Comparison of ENCODE assay signal across 8 cellular contexts in genomic region chr22:38705235-38706100, GRCh38. TPM values are rescaled to one million over a fixed set of nuclear protein-coding genes. Genes with fewer than 3 reads are reported as not detected.
DNase-seq lines count a peak whose midpoint lies in the region; ATAC-seq and TF ChIP-seq lines count a peak whose summit lies in the region.

TSS of gene GTPBP1 (plus strand) at chr22:38705944. CDS start at chr22:38705956, 12 bp downstream.

- H3K4me1 Mint-ChIP-seq in activated CD4-positive, alpha-beta T cell treated with anti-CD3 and anti-CD28 coated beads, Interleukin-2, amount 10 ng/mL, durations not matched to agents 24 days and 14 days, result peaks cover 54% of the 10 kb centered on the region

- H3K27me3 ChIP-seq in BJ (ENCODE audit: control insufficient read depth, insufficient read depth, low read length) (no peaks in the 10 kb centered on the region), colonic mucosa (no peaks in the 10 kb centered on the region), layer of hippocampus (ENCODE audit: control insufficient read depth, insufficient read depth, low read length) (no peaks in the 10 kb centered on the region)

- TF ChIP-seq CTCF in BJ (IDR thresholded peaks at IDR 0.05; ENCODE audit: insufficient read depth, low read depth, low read length), result peak; percentile 16; the same call in 1 of the 2 replicates
- peak; percentile 15 for TF ChIP-seq CTCF in colonic mucosa (IDR thresholded peaks at IDR 0.05)

- peak within 1 kb of the TSS; percentile 75 to 97 for H3K9ac ChIP-seq in colonic mucosa (ENCODE audit: low read depth in 2 of 2, low read length in 2 of 2)

- H3K36me3 Mint-ChIP-seq in activated CD4-positive, alpha-beta T cell treated with anti-CD3 and anti-CD28 coated beads, Interleukin-2, amount 10 ng/mL, durations not matched to agents 24 days and 14 days (ENCODE audit: low read depth), result peaks cover 35% of the 10 kb centered on the region

- ATAC-seq in GM19324 (IDR thresholded peaks at IDR 0.05; ENCODE audit: low FRiP score, unreplicated experiment) (peak; percentile 78), HG03469 (IDR thresholded peaks at IDR 0.05; ENCODE audit: unreplicated experiment) (peak; percentile 54)

- intact Hi-C loops in activated CD4-positive, alpha-beta T cell treated with anti-CD3 and anti-CD28 coated beads, Interleukin-2, amount 10 ng/mL, durations not matched to agents 24 days and 14 days (cut with micrococcal nuclease), result loop anchor here (1.0 to 10.0 kb wide), 3 partner anchors 49 to 409 kb away; partner anchors contain the start of gene DDX17
- intact Hi-C loops in colonic mucosa (cut with DNase I), result no loop called here

- H3K27ac Mint-ChIP-seq in activated CD4-positive, alpha-beta T cell treated with anti-CD3 and anti-CD28 coated beads, Interleukin-2, amount 10 ng/mL, durations not matched to agents 24 days and 14 days, result peak within 1 kb of the TSS; percentile 98

- H3K36me3 ChIP-seq in BJ (ENCODE audit: control insufficient read depth, insufficient read depth, low read length), result no peaks in the 10 kb centered on the region
- H3K36me3 ChIP-seq in colonic mucosa, result no peaks in the 10 kb centered on the region

- H3K4me3 ChIP-seq in BJ (ENCODE audit: low read depth, low read length) (peak within 1 kb of the TSS; percentile 92), colonic mucosa (peak within 1 kb of the TSS; percentile 97)

- POLR2A ChIA-PET in BJ (lab: Charles Lee), result interaction anchor here (0.5 kb wide), 1 partner anchor 10 kb away, joined by 3 read pairs; no protein-coding TSS in a partner anchor

- H3K9me3 ChIP-seq in colonic mucosa, result no peaks in the 10 kb centered on the region

- DNase-seq in BJ (ENCODE audit: low read depth), result peak; percentile 100
- DNase-seq in NCI-H526 treated with DMSO at 0.1 percent for 48 hours (lab: John Stamatoyannopoulos, UW), result peak; percentile 99
- DNase-seq in activated CD4-positive, alpha-beta T cell treated with anti-CD3 and anti-CD28 coated beads, Interleukin-2, amount 10 ng/mL, durations not matched to agents 24 days and 14 days, result peak; percentile 99
- peak; percentile 99 for DNase-seq in colonic mucosa
- DNase-seq in stimulated activated CD4-positive, alpha-beta T cell treated with anti-CD3 and anti-CD28 coated beads, Interleukin-1b, Interleukin-23, amount 100 ng/mL, for 4 hours (ENCODE audit: low read depth in 2 of 2), result peak; percentile 85 to 95

- CTCF ChIA-PET in BJ (lab: Yijun Ruan, JAX), result interaction anchor here (0.7 to 4.0 kb wide), 3 partner anchors 12 to 164 kb away, joined by 3 to 21 read pairs (median 9); partner anchors contain the start of gene TOMM22

- H3K27ac ChIP-seq in colonic mucosa, result peak within 1 kb of the TSS; percentile 98
- H3K27ac ChIP-seq in layer of hippocampus (ENCODE audit: low read depth, low read length), result peak within 1 kb of the TSS; percentile 88

- H3K9me3 Mint-ChIP-seq in activated CD4-positive, alpha-beta T cell treated with anti-CD3 and anti-CD28 coated beads, Interleukin-2, amount 10 ng/mL, durations not matched to agents 24 days and 14 days, result no peaks in the 10 kb centered on the region

- H3K4me1 ChIP-seq in colonic mucosa, result peaks cover 16% of the 10 kb centered on the region

- peaks cover 4% of the 10 kb centered on the region for H3K27me3 Mint-ChIP-seq in activated CD4-positive, alpha-beta T cell treated with anti-CD3 and anti-CD28 coated beads, Interleukin-2, amount 10 ng/mL, durations not matched to agents 24 days and 14 days

- H3K4me3 Mint-ChIP-seq in activated CD4-positive, alpha-beta T cell treated with anti-CD3 and anti-CD28 coated beads, Interleukin-2, amount 10 ng/mL, durations not matched to agents 24 days and 14 days, result peak within 1 kb of the TSS; percentile 81

RNA-seq across cellular contexts. Expression of gene GTPBP1, which starts in this region (rescaled TPM):
- polyA plus RNA-seq in BJ (2011; rRNA removed), result 24.0 and 31.1 TPM in 2 replicates
- polyA minus RNA-seq in BJ (2011; rRNA and poly(A)+ RNA removed), result 25.6 and 30.4 TPM in 2 replicates
- total RNA-seq in activated CD4-positive, alpha-beta T cell treated with anti-CD3 and anti-CD28 coated beads, Interleukin-2, amount 10 ng/mL, durations not matched to agents 24 days and 14 days, result 102 and 103 TPM in 2 replicates
- total RNA-seq in colonic mucosa, result 10 to 100 TPM; 64.6 to 65.6 TPM

Comparison
In these comparisons a context has a peak if more than half of its experiments do, and no peak if none do; other contexts are left out.
1. Peak in every context shown above with its lines: DNase-seq, ATAC-seq, H3K4me3 ChIP-seq and H3K27ac ChIP-seq.